In genomic region chr5:177373806-177374205, GRCh38 we compare ENCODE assay signal across 1 cellular context.
TF ChIP-seq lines count a peak whose summit lies in the region.

No MANE protein-coding gene starts in this region.

TF ChIP-seq in HepG2, 621 proteins besides CTCF, POLR2A, EP300 and RAD21:
- TF ChIP-seq PAXIP1 (CRISPR knock-in tag; conservative IDR thresholded peaks at IDR 0.05) (no peak), PLRG1 (conservative IDR thresholded peaks at IDR 0.05) (no peak), ZNF317 (CRISPR knock-in tag; IDR thresholded peaks at IDR 0.05) (no peak), POLR2G (IDR thresholded peaks at IDR 0.05; ENCODE audit: low read depth, low read length) (0 out of 2 replicates have a peak, but pooled peaks have one; percentile 14), IRF2 (CRISPR knock-in tag; IDR thresholded peaks at IDR 0.05) (no peak), ZNF180 (CRISPR knock-in tag; IDR thresholded peaks at IDR 0.05; ENCODE audit: borderline replicate concordance, low read depth) (no peak), ZNF136 (CRISPR knock-in tag; IDR thresholded peaks at IDR 0.05; ENCODE audit: low read depth) (no peak)
